Comparison of ENCODE assay signal across 1 cellular context in the genomic region with DNA sequence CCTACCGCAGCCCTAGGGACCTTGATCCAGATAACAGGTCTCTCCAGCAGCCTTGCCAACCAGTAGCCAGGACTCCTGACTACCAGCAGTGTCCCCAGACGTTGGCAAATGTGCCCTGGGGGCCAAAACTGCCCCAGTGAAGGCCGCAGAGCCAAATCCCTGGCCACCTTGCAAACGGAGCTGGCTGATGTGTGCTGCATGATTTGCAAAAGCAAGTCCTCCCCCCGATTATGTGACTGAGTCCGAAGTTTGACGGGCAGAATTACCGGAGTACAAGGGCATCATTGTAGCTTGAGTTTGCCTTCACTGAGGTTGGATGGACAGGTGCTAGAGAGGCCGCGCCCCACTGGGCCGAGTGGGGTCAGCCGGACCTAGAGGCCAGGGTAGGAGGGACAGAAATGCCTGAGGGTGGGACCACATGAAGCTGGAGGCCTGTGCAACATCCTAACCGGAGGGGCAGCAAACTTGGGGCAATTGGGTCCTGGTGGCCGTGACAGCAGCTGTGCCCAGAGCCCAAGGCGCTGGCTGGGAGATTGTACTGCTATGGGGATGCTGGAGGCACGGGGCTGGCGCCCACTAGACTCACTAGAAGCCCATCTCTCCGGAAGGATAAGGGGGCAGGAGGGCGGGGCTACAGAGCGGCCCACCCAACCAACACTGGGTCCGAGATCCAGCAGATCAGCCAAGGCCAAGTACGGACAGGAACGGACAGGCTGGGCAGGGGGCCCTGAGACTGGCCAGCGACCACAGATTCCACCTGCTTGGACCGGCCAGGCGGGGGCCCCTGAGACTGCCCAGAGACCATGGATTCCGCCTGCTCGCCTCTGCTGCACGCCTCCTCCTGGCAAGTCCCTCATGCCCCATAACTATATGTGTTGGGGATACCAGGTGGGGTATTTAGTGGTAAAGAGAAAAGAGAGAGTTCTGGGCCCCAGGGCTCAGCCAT.
TF ChIP-seq lines count a peak whose summit lies in the region.

No MANE protein-coding gene starts in this region.

TF ChIP-seq in HepG2, 621 proteins besides CTCF, POLR2A, EP300 and RAD21 (continued from another document and continues in another):
- TF ChIP-seq, protein P1, sequence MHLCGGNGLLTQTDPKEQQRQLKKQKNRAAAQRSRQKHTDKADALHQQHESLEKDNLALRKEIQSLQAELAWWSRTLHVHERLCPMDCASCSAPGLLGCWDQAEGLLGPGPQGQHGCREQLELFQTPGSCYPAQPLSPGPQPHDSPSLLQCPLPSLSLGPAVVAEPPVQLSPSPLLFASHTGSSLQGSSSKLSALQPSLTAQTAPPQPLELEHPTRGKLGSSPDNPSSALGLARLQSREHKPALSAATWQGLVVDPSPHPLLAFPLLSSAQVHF (CRISPR knock-in tag; IDR thresholded peaks at IDR 0.05), result no peak
- TF ChIP-seq ZNF430 (CRISPR knock-in tag; IDR thresholded peaks at IDR 0.05) (no peak; the same call in 1 of the 2 replicates), LRRFIP1 (CRISPR knock-in tag; conservative IDR thresholded peaks at IDR 0.05) (no peak), ZNF776 (CRISPR knock-in tag; IDR thresholded peaks at IDR 0.05) (no peak), FOXC1 (CRISPR knock-in tag; IDR thresholded peaks at IDR 0.05; ENCODE audit: borderline replicate concordance) (no peak; the same call in 1 of the 2 replicates), ZNF274 (CRISPR knock-in tag; IDR thresholded peaks at IDR 0.05) (no peak), EHMT2 (IDR thresholded peaks at IDR 0.05; ENCODE audit: borderline replicate concordance, low read depth, low read length) (no peak), ZFYVE20 (CRISPR knock-in tag; IDR thresholded peaks at IDR 0.05; ENCODE audit: borderline replicate concordance, low read depth) (peak; percentile 2; the same call in 1 of the 2 replicates), ZNF709 (CRISPR knock-in tag; IDR thresholded peaks at IDR 0.05) (no peak; the same call in 1 of the 2 replicates), HNRNPL (IDR thresholded peaks at IDR 0.05; ENCODE audit: low read depth, low read length) (no peak; the same call in none of the 2 replicates), ZNF550 (CRISPR knock-in tag; IDR thresholded peaks at IDR 0.05; ENCODE audit: borderline replicate concordance) (no peak; the same call in 1 of the 2 replicates), SIN3A (IDR thresholded peaks at IDR 0.05; ENCODE audit: borderline replicate concordance, low read depth, low read length) (no peak), SSRP1 (CRISPR knock-in tag; IDR thresholded peaks at IDR 0.05) (no peak), JUND (CRISPR knock-in tag; IDR thresholded peaks at IDR 0.05) (no peak), ZNF713 (CRISPR knock-in tag; IDR thresholded peaks at IDR 0.05) (no peak), ZSCAN31 (CRISPR knock-in tag; IDR thresholded peaks at IDR 0.05; ENCODE audit: low read depth) (no peak), TCF7 (IDR thresholded peaks at IDR 0.05; ENCODE audit: low read depth) (no peak), KDM5B (CRISPR knock-in tag; IDR thresholded peaks at IDR 0.05; ENCODE audit: borderline replicate concordance) (no peak), ZNF790 (CRISPR knock-in tag; IDR thresholded peaks at IDR 0.05; ENCODE audit: borderline replicate concordance) (no peak), TBX2 (CRISPR knock-in tag; IDR thresholded peaks at IDR 0.05; ENCODE audit: borderline replicate concordance) (peak; percentile 71; the same call in 1 of the 2 replicates), ZNF891 (CRISPR knock-in tag; IDR thresholded peaks at IDR 0.05) (no peak; the same call in 1 of the 2 replicates), RFX5 (IDR thresholded peaks at IDR 0.05; ENCODE audit: low read depth, low read length) (no peak), XRCC5 (optimal IDR thresholded peaks at IDR 0.05; ENCODE audit: low read length) (peak; percentile 7), SATB2 (CRISPR knock-in tag; IDR thresholded peaks at IDR 0.05) (no peak), ZNF672 (CRISPR knock-in tag; IDR thresholded peaks at IDR 0.05) (no peak; the same call in none of the 2 replicates), RFX3 (CRISPR knock-in tag; IDR thresholded peaks at IDR 0.05) (no peak), ARNT2 (CRISPR knock-in tag; IDR thresholded peaks at IDR 0.05; ENCODE audit: low read depth) (peak; percentile 23; the same call in 1 of the 2 replicates), PAX8 (CRISPR knock-in tag; IDR thresholded peaks at IDR 0.05; ENCODE audit: borderline replicate concordance) (no peak), ZNF207 (IDR thresholded peaks at IDR 0.05; ENCODE audit: borderline replicate concordance) (no peak), ZNF362 (CRISPR knock-in tag; IDR thresholded peaks at IDR 0.05; ENCODE audit: borderline replicate concordance) (no peak), ISL2 (CRISPR knock-in tag; IDR thresholded peaks at IDR 0.05) (no peak), RBM39 (IDR thresholded peaks at IDR 0.05; ENCODE audit: low read depth, low read length, poor library complexity, severe bottlenecking) (peak; percentile 79), DNMT3B (CRISPR knock-in tag; conservative IDR thresholded peaks at IDR 0.05) (no peak), PCBP2 (optimal IDR thresholded peaks at IDR 0.05; ENCODE audit: low read depth, low read length, poor library complexity, severe bottlenecking) (no peak), ZNF589 (CRISPR knock-in tag; conservative IDR thresholded peaks at IDR 0.05) (no peak; the same call in 1 of the 2 replicates), MAZ (IDR thresholded peaks at IDR 0.05; ENCODE audit: borderline replicate concordance, low read depth, low read length) (no peak), MAZ (CRISPR knock-in tag; IDR thresholded peaks at IDR 0.05; ENCODE audit: low read depth) (no peak; the same call in 1 of the 2 replicates), ZNF230 (CRISPR knock-in tag; IDR thresholded peaks at IDR 0.05) (no peak), ZNF737 (CRISPR knock-in tag; IDR thresholded peaks at IDR 0.05; ENCODE audit: borderline replicate concordance) (no peak), KDM4B (CRISPR knock-in tag; IDR thresholded peaks at IDR 0.05) (no peak), ZFP62 (CRISPR knock-in tag; IDR thresholded peaks at IDR 0.05) (no peak), SP2 (CRISPR knock-in tag; IDR thresholded peaks at IDR 0.05) (no peak), BCL3 (CRISPR knock-in tag; IDR thresholded peaks at IDR 0.05) (peak; percentile 12; the same call in 1 of the 2 replicates), ZNF75D (CRISPR knock-in tag; IDR thresholded peaks at IDR 0.05; ENCODE audit: borderline replicate concordance) (no peak), ELF4 (CRISPR knock-in tag; IDR thresholded peaks at IDR 0.05; ENCODE audit: borderline replicate concordance) (no peak), ZNF354B (CRISPR knock-in tag; IDR thresholded peaks at IDR 0.05) (no peak), PREB (CRISPR knock-in tag; IDR thresholded peaks at IDR 0.05) (no peak), ZNF552 (CRISPR knock-in tag; IDR thresholded peaks at IDR 0.05; ENCODE audit: borderline replicate concordance) (no peak; the same call in 1 of the 2 replicates), ETV5 (CRISPR knock-in tag; IDR thresholded peaks at IDR 0.05; ENCODE audit: borderline replicate concordance) (no peak; the same call in 1 of the 2 replicates), ZNF839 (CRISPR knock-in tag; IDR thresholded peaks at IDR 0.05; ENCODE audit: borderline replicate concordance) (no peak), MBNL3 (CRISPR knock-in tag; conservative IDR thresholded peaks at IDR 0.05) (no peak), ZNF382 (CRISPR knock-in tag; IDR thresholded peaks at IDR 0.05; ENCODE audit: borderline replicate concordance) (no peak), TOE1 (CRISPR knock-in tag; IDR thresholded peaks at IDR 0.05) (no peak), SP140L (CRISPR knock-in tag; IDR thresholded peaks at IDR 0.05; ENCODE audit: borderline replicate concordance) (no peak)
- TF ChIP-seq, protein P2, sequence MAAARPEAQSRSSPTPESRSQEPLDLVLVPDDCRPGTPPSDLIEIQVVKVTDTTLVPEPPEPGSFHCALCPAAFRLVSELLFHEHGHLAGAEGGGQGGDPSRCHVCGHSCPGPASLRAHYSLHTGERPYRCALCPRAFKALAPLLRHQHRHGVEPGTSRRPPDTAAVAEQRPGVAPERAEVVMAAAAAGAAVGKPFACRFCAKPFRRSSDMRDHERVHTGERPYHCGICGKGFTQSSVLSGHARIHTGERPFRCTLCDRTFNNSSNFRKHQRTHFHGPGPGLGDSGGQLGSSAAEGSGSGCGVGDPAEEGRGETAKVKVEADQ (CRISPR knock-in tag; IDR thresholded peaks at IDR 0.05; ENCODE audit: borderline replicate concordance), result no peak
- TF ChIP-seq, protein P3, sequence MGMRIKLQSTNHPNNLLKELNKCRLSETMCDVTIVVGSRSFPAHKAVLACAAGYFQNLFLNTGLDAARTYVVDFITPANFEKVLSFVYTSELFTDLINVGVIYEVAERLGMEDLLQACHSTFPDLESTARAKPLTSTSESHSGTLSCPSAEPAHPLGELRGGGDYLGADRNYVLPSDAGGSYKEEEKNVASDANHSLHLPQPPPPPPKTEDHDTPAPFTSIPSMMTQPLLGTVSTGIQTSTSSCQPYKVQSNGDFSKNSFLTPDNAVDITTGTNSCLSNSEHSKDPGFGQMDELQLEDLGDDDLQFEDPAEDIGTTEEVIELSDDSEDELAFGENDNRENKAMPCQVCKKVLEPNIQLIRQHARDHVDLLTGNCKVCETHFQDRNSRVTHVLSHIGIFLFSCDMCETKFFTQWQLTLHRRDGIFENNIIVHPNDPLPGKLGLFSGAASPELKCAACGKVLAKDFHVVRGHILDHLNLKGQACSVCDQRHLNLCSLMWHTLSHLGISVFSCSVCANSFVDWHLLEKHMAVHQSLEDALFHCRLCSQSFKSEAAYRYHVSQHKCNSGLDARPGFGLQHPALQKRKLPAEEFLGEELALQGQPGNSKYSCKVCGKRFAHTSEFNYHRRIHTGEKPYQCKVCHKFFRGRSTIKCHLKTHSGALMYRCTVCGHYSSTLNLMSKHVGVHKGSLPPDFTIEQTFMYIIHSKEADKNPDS (CRISPR knock-in tag; IDR thresholded peaks at IDR 0.05), result 0 out of 2 replicates have a peak, but pooled peaks have one; percentile 67
- TF ChIP-seq, protein P4, sequence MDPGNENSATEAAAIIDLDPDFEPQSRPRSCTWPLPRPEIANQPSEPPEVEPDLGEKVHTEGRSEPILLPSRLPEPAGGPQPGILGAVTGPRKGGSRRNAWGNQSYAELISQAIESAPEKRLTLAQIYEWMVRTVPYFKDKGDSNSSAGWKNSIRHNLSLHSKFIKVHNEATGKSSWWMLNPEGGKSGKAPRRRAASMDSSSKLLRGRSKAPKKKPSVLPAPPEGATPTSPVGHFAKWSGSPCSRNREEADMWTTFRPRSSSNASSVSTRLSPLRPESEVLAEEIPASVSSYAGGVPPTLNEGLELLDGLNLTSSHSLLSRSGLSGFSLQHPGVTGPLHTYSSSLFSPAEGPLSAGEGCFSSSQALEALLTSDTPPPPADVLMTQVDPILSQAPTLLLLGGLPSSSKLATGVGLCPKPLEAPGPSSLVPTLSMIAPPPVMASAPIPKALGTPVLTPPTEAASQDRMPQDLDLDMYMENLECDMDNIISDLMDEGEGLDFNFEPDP (CRISPR knock-in tag; conservative IDR thresholded peaks at IDR 0.05), result 0 out of 2 replicates have a peak, but pooled peaks have one; percentile 78
- TF ChIP-seq, protein P5, sequence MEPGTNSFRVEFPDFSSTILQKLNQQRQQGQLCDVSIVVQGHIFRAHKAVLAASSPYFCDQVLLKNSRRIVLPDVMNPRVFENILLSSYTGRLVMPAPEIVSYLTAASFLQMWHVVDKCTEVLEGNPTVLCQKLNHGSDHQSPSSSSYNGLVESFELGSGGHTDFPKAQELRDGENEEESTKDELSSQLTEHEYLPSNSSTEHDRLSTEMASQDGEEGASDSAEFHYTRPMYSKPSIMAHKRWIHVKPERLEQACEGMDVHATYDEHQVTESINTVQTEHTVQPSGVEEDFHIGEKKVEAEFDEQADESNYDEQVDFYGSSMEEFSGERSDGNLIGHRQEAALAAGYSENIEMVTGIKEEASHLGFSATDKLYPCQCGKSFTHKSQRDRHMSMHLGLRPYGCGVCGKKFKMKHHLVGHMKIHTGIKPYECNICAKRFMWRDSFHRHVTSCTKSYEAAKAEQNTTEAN (CRISPR knock-in tag; conservative IDR thresholded peaks at IDR 0.05), result no peak; the same call in 1 of the 2 replicates
